35 cellular contexts compared by ENCODE assay signal in the genomic region with DNA sequence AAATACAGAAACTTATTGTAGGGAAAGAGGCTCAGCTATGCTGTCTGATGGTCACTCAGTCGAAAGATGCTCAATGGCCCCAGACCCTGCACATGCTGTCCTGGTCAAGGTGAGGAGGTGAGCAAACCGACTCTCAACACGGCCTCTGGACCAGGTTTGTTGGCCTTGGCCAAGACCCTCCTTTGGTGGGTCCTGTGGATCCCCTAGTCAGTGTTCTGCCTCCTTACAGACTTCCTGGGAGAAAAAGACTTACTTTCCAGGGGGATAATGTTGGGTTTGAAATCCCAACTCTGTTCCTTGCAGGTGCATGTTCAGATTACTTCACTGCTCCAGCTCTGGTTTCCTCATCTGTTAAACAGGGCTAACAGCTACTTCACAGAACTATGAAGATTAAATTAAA. TPM values are rescaled to one million over a fixed set of nuclear protein-coding genes. Genes with fewer than 3 reads are reported as not detected.
"Had no signal": no experiment of that assay in that cellular context is flagged by ENCODE, and none has a peak within 500 bp of the region (broad histone marks: within the 10 kb centered on the region; RNA-seq: fewer than 3 reads in every experiment).

No MANE protein-coding gene starts in this region.

- H3K9me3 ChIP-seq: MG63 had no signal

- H3K4me3 ChIP-seq: MG63 had no signal

- H3K27ac ChIP-seq: KMS-11 had no signal

- H3K27me3 ChIP-seq: MG63 had no signal

- H3K36me3 ChIP-seq: MG63 had no signal

- DNase-seq: Karpas-422, Kasumi-1, KG1, MG63, MM.1S, MV-4-11, NCI-H1048, NCI-H1092, NCI-H1092 treated with DMSO at 0.1 percent for 48 hours, NCI-H1105, NCI-H1105 treated with DMSO at 0.1 percent for 48 hours, NCI-H1417, NCI-H1417 treated with DMSO at 0.1 percent for 48 hours, NCI-H1436, NCI-H1436 treated with DMSO at 0.1 percent for 48 hours, NCI-H146, NCI-H1694, NCI-H1694 treated with DMSO at 0.1 percent for 48 hours, NCI-H187, NCI-H187 treated with DMSO at 0.1 percent for 48 hours, NCI-H1930, NCI-H2029, NCI-H2029 treated with DMSO at 0.1 percent for 48 hours, NCI-H2081, NCI-H2081 treated with DMSO at 0.1 percent for 48 hours, NCI-H2171, NCI-H2227 treated with DMSO at 0.1 percent for 48 hours, NCI-H226, NCI-H345, NCI-H446, NCI-H446 treated with DMSO at 0.1 percent for 48 hours, NCI-H510A, NCI-H510A treated with DMSO at 0.1 percent for 48 hours had no signal

RNA-seq across cellular contexts. Expression of a gene that starts 53.8 kb away (rescaled TPM):
- total RNA-seq: M059J had no signal
